ENCODE assay signal across 1 cellular context in the genomic region with DNA sequence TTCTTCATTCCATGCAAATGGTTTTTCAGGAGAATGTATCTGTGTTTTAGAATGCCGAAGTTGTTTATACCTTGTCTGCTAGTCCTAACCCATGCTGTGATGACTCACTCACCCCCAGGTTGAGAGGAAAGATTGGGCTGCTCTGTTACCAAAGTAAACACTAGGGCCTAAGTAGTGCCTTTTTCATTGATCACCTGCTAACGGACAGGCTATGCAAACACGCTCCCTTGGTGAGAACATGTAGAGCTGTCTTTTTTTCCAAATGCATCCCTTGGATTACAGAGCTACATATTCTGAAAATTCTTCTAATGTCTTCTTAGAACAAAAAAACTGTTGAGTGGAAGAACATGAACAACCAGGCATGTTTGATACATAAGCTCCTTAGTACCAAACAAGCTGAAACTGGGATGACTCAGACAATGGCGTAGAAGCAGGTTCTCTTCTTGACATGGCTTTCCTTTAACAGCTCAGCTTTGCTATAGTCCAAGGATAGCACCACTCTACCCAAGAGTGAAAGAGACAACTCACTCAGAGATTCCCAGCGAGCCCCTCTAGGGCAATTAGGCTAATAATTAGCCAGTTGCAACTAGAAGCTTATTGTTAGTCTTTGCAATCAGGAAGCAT.
TF ChIP-seq lines count a peak whose summit lies in the region.

No MANE protein-coding gene starts in this region.

TF ChIP-seq in HepG2, 621 proteins besides CTCF, POLR2A, EP300 and RAD21 (continued from another document and continues in another):
- peak; percentile 64; the same call in 1 of the 2 replicates for TF ChIP-seq KLF11 (CRISPR knock-in tag; IDR thresholded peaks at IDR 0.05)
- no peak for TF ChIP-seq ZNF235 (CRISPR knock-in tag; IDR thresholded peaks at IDR 0.05; ENCODE audit: borderline replicate concordance)
- peak; percentile 47; the same call in 1 of the 2 replicates for TF ChIP-seq CCDC6 (CRISPR knock-in tag; IDR thresholded peaks at IDR 0.05)
- TF ChIP-seq MEF2D (CRISPR knock-in tag; IDR thresholded peaks at IDR 0.05) = 0 out of 2 replicates have a peak, but pooled peaks have one; percentile 80
- TF ChIP-seq, protein P1, sequence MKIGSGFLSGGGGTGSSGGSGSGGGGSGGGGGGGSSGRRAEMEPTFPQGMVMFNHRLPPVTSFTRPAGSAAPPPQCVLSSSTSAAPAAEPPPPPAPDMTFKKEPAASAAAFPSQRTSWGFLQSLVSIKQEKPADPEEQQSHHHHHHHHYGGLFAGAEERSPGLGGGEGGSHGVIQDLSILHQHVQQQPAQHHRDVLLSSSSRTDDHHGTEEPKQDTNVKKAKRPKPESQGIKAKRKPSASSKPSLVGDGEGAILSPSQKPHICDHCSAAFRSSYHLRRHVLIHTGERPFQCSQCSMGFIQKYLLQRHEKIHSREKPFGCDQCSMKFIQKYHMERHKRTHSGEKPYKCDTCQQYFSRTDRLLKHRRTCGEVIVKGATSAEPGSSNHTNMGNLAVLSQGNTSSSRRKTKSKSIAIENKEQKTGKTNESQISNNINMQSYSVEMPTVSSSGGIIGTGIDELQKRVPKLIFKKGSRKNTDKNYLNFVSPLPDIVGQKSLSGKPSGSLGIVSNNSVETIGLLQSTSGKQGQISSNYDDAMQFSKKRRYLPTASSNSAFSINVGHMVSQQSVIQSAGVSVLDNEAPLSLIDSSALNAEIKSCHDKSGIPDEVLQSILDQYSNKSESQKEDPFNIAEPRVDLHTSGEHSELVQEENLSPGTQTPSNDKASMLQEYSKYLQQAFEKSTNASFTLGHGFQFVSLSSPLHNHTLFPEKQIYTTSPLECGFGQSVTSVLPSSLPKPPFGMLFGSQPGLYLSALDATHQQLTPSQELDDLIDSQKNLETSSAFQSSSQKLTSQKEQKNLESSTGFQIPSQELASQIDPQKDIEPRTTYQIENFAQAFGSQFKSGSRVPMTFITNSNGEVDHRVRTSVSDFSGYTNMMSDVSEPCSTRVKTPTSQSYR (CRISPR knock-in tag; IDR thresholded peaks at IDR 0.05; ENCODE audit: borderline replicate concordance) = peak; percentile 37; the same call in 1 of the 2 replicates
- TF ChIP-seq, protein P2, sequence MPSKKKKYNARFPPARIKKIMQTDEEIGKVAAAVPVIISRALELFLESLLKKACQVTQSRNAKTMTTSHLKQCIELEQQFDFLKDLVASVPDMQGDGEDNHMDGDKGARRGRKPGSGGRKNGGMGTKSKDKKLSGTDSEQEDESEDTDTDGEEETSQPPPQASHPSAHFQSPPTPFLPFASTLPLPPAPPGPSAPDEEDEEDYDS (CRISPR knock-in tag; IDR thresholded peaks at IDR 0.05) = peak; percentile 48; the same call in 1 of the 2 replicates
- TF ChIP-seq NPAS2 (CRISPR knock-in tag; IDR thresholded peaks at IDR 0.05; ENCODE audit: borderline replicate concordance) = no peak
- peak; percentile 41; the same call in 1 of the 2 replicates for TF ChIP-seq GATA4 (IDR thresholded peaks at IDR 0.05; ENCODE audit: borderline replicate concordance, low read depth)
- TF ChIP-seq NR2F2 (IDR thresholded peaks at IDR 0.05; ENCODE audit: borderline replicate concordance, low read depth) = peak; percentile 56; the same call in 1 of the 2 replicates
- TF ChIP-seq SRSF4 (IDR thresholded peaks at IDR 0.05; ENCODE audit: low read depth, low read length, poor library complexity, severe bottlenecking) = no peak
- TF ChIP-seq PITX1 (CRISPR knock-in tag; IDR thresholded peaks at IDR 0.05) = peak; percentile 91
- no peak for TF ChIP-seq ZNF615 (CRISPR knock-in tag; IDR thresholded peaks at IDR 0.05; ENCODE audit: borderline replicate concordance)
- no peak for TF ChIP-seq HIVEP1 (CRISPR knock-in tag; IDR thresholded peaks at IDR 0.05)
- peak; percentile 92 for TF ChIP-seq HHEX (CRISPR knock-in tag; IDR thresholded peaks at IDR 0.05)
- peak; percentile 60; the same call in 1 of the 2 replicates for TF ChIP-seq TGIF2 (CRISPR knock-in tag; IDR thresholded peaks at IDR 0.05)
- TF ChIP-seq, protein P3, sequence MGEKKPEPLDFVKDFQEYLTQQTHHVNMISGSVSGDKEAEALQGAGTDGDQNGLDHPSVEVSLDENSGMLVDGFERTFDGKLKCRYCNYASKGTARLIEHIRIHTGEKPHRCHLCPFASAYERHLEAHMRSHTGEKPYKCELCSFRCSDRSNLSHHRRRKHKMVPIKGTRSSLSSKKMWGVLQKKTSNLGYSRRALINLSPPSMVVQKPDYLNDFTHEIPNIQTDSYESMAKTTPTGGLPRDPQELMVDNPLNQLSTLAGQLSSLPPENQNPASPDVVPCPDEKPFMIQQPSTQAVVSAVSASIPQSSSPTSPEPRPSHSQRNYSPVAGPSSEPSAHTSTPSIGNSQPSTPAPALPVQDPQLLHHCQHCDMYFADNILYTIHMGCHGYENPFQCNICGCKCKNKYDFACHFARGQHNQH (CRISPR knock-in tag; IDR thresholded peaks at IDR 0.05) = peak; percentile 91
- peak; percentile 90 for TF ChIP-seq SOX5 (CRISPR knock-in tag; IDR thresholded peaks at IDR 0.05; ENCODE audit: borderline replicate concordance)
- TF ChIP-seq KLF16 (CRISPR knock-in tag; IDR thresholded peaks at IDR 0.05) = peak in 1 of 2 experiments; percentile 87; a peak in 2 of 4 replicates
- peak; percentile 34; the same call in 1 of the 2 replicates for TF ChIP-seq SMYD3 (CRISPR knock-in tag; IDR thresholded peaks at IDR 0.05)
- TF ChIP-seq DNMT3B (CRISPR knock-in tag; conservative IDR thresholded peaks at IDR 0.05) = peak; percentile 68; the same call in 1 of the 2 replicates
- TF ChIP-seq IRF2 (CRISPR knock-in tag; IDR thresholded peaks at IDR 0.05) = peak; percentile 93
- TF ChIP-seq, protein P4, sequence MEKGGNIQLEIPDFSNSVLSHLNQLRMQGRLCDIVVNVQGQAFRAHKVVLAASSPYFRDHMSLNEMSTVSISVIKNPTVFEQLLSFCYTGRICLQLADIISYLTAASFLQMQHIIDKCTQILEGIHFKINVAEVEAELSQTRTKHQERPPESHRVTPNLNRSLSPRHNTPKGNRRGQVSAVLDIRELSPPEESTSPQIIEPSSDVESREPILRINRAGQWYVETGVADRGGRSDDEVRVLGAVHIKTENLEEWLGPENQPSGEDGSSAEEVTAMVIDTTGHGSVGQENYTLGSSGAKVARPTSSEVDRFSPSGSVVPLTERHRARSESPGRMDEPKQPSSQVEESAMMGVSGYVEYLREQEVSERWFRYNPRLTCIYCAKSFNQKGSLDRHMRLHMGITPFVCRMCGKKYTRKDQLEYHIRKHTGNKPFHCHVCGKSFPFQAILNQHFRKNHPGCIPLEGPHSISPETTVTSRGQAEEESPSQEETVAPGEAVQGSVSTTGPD (CRISPR knock-in tag; IDR thresholded peaks at IDR 0.05) = peak; percentile 91
- TF ChIP-seq, protein P5, sequence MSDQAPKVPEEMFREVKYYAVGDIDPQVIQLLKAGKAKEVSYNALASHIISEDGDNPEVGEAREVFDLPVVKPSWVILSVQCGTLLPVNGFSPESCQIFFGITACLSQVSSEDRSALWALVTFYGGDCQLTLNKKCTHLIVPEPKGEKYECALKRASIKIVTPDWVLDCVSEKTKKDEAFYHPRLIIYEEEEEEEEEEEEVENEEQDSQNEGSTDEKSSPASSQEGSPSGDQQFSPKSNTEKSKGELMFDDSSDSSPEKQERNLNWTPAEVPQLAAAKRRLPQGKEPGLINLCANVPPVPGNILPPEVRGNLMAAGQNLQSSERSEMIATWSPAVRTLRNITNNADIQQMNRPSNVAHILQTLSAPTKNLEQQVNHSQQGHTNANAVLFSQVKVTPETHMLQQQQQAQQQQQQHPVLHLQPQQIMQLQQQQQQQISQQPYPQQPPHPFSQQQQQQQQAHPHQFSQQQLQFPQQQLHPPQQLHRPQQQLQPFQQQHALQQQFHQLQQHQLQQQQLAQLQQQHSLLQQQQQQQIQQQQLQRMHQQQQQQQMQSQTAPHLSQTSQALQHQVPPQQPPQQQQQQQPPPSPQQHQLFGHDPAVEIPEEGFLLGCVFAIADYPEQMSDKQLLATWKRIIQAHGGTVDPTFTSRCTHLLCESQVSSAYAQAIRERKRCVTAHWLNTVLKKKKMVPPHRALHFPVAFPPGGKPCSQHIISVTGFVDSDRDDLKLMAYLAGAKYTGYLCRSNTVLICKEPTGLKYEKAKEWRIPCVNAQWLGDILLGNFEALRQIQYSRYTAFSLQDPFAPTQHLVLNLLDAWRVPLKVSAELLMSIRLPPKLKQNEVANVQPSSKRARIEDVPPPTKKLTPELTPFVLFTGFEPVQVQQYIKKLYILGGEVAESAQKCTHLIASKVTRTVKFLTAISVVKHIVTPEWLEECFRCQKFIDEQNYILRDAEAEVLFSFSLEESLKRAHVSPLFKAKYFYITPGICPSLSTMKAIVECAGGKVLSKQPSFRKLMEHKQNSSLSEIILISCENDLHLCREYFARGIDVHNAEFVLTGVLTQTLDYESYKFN (CRISPR knock-in tag; conservative IDR thresholded peaks at IDR 0.05) = peak; percentile 96
- peak; percentile 97 for TF ChIP-seq ONECUT2 (CRISPR knock-in tag; IDR thresholded peaks at IDR 0.05)
- TF ChIP-seq, protein P6, sequence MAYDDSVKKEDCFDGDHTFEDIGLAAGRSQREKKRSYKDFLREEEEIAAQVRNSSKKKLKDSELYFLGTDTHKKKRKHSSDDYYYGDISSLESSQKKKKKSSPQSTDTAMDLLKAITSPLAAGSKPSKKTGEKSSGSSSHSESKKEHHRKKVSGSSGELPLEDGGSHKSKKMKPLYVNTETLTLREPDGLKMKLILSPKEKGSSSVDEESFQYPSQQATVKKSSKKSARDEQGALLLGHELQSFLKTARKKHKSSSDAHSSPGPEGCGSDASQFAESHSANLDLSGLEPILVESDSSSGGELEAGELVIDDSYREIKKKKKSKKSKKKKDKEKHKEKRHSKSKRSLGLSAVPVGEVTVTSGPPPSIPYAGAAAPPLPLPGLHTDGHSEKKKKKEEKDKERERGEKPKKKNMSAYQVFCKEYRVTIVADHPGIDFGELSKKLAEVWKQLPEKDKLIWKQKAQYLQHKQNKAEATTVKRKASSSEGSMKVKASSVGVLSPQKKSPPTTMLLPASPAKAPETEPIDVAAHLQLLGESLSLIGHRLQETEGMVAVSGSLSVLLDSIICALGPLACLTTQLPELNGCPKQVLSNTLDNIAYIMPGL (CRISPR knock-in tag; IDR thresholded peaks at IDR 0.05; ENCODE audit: borderline replicate concordance in 1 of 2, low read depth in 1 of 2) = peak; percentile 38 to 43; a peak in 1 of 4 replicates
- TF ChIP-seq SAP130 (CRISPR knock-in tag; IDR thresholded peaks at IDR 0.05; ENCODE audit: low read depth) = peak; percentile 94
- peak; percentile 84; the same call in 1 of the 2 replicates for TF ChIP-seq ZNF232 (CRISPR knock-in tag; IDR thresholded peaks at IDR 0.05; ENCODE audit: borderline replicate concordance)
- no peak for TF ChIP-seq FOXC1 (CRISPR knock-in tag; IDR thresholded peaks at IDR 0.05; ENCODE audit: borderline replicate concordance)
- TF ChIP-seq PHF21A (CRISPR knock-in tag; IDR thresholded peaks at IDR 0.05) = peak; percentile 94
- peak; percentile 83 for TF ChIP-seq NCOA2 (CRISPR knock-in tag; IDR thresholded peaks at IDR 0.05)
- TF ChIP-seq MAFK (conservative IDR thresholded peaks at IDR 0.05 in 1 of 2, IDR thresholded peaks at IDR 0.05 in 1 of 2; ENCODE audit: low read length in 2 of 2) = no peak
- peak; percentile 93 for TF ChIP-seq ZNF331 (CRISPR knock-in tag; IDR thresholded peaks at IDR 0.05)
- no peak for TF ChIP-seq NRL (CRISPR knock-in tag; IDR thresholded peaks at IDR 0.05; ENCODE audit: borderline replicate concordance)
- TF ChIP-seq, protein P7, sequence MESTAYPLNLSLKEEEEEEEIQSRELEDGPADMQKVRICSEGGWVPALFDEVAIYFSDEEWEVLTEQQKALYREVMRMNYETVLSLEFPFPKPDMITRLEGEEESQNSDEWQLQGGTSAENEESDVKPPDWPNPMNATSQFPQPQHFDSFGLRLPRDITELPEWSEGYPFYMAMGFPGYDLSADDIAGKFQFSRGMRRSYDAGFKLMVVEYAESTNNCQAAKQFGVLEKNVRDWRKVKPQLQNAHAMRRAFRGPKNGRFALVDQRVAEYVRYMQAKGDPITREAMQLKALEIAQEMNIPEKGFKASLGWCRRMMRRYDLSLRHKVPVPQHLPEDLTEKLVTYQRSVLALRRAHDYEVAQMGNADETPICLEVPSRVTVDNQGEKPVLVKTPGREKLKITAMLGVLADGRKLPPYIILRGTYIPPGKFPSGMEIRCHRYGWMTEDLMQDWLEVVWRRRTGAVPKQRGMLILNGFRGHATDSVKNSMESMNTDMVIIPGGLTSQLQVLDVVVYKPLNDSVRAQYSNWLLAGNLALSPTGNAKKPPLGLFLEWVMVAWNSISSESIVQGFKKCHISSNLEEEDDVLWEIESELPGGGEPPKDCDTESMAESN (CRISPR knock-in tag; conservative IDR thresholded peaks at IDR 0.05) = 0 out of 2 replicates have a peak, but pooled peaks have one; percentile 52
- TF ChIP-seq, protein P8, sequence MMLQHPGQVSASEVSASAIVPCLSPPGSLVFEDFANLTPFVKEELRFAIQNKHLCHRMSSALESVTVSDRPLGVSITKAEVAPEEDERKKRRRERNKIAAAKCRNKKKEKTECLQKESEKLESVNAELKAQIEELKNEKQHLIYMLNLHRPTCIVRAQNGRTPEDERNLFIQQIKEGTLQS (CRISPR knock-in tag; IDR thresholded peaks at IDR 0.05) = peak; percentile 98
- TF ChIP-seq KDM2A (CRISPR knock-in tag; IDR thresholded peaks at IDR 0.05; ENCODE audit: borderline replicate concordance, low read depth) = 0 out of 2 replicates have a peak, but pooled peaks have one; percentile 27
- peak; percentile 93 for TF ChIP-seq MED1 (CRISPR knock-in tag; IDR thresholded peaks at IDR 0.05)
- TF ChIP-seq, protein P9, sequence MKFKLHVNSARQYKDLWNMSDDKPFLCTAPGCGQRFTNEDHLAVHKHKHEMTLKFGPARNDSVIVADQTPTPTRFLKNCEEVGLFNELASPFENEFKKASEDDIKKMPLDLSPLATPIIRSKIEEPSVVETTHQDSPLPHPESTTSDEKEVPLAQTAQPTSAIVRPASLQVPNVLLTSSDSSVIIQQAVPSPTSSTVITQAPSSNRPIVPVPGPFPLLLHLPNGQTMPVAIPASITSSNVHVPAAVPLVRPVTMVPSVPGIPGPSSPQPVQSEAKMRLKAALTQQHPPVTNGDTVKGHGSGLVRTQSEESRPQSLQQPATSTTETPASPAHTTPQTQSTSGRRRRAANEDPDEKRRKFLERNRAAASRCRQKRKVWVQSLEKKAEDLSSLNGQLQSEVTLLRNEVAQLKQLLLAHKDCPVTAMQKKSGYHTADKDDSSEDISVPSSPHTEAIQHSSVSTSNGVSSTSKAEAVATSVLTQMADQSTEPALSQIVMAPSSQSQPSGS (CRISPR knock-in tag; IDR thresholded peaks at IDR 0.05) = peak; percentile 88
- TF ChIP-seq KLF9 (CRISPR knock-in tag; IDR thresholded peaks at IDR 0.05; ENCODE audit: low read depth) = peak; percentile 86; the same call in 1 of the 2 replicates
- 0 out of 2 replicates have a peak, but pooled peaks have one; percentile 29 for TF ChIP-seq NKX3-1 (CRISPR knock-in tag; IDR thresholded peaks at IDR 0.05)
- no peak for TF ChIP-seq NFIB (CRISPR knock-in tag; IDR thresholded peaks at IDR 0.05; ENCODE audit: borderline replicate concordance)
- TF ChIP-seq XBP1 (CRISPR knock-in tag; IDR thresholded peaks at IDR 0.05) = no peak
- peak; percentile 56; the same call in 1 of the 2 replicates for TF ChIP-seq RXRA (CRISPR knock-in tag; IDR thresholded peaks at IDR 0.05)
- peak; percentile 57; the same call in 1 of the 2 replicates for TF ChIP-seq SMARCE1 (IDR thresholded peaks at IDR 0.05; ENCODE audit: borderline replicate concordance)
- 0 out of 2 replicates have a peak, but pooled peaks have one; percentile 53 for TF ChIP-seq ZNF451 (CRISPR knock-in tag; IDR thresholded peaks at IDR 0.05)
- no peak for TF ChIP-seq DNMT1 (CRISPR knock-in tag; IDR thresholded peaks at IDR 0.05)
- peak; percentile 54; the same call in 1 of the 2 replicates for TF ChIP-seq ZNF557 (CRISPR knock-in tag; IDR thresholded peaks at IDR 0.05)
- TF ChIP-seq ATF7-NPFF (CRISPR knock-in tag; IDR thresholded peaks at IDR 0.05; ENCODE audit: low read depth) = peak; percentile 41; the same call in 1 of the 2 replicates
- TF ChIP-seq POGZ (CRISPR knock-in tag; IDR thresholded peaks at IDR 0.05) = peak; percentile 91
- peak; percentile 88; the same call in 1 of the 2 replicates for TF ChIP-seq ZNF205 (CRISPR knock-in tag; IDR thresholded peaks at IDR 0.05)
- no peak for TF ChIP-seq U2AF1 (optimal IDR thresholded peaks at IDR 0.05; ENCODE audit: low read depth, low read length)
- no peak for TF ChIP-seq CHCHD3 (CRISPR knock-in tag; IDR thresholded peaks at IDR 0.05)
